In the genomic region with DNA sequence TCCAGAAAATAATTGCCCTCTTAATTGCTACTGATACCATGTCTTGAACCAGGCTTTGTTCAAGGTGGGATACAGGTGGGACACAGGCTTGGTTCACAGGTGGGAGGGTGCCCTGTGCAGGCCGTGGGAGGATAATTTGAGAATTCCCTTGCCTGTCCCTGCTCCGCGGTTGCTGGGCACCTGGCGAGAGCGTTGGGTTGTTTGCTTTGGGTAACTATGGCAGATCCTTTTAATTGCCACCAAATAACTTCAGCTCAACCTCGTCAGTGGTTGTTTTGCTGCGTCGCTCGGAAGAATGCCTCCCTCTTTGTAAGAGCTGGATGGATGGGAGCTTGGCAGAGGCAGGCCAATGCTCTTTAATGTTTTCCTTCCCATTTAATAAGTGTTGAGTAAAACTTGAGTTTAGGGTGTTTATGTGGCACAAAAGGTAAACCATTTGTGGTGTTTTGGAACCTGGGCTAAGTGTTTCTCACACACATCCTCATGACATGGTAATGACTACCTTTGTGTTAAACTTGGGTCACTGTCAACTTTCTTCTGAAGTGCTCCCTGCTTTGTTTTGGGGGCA, we compare ENCODE assay signal across 11 cellular contexts.
DNase-seq lines count a peak whose midpoint lies in the region; ATAC-seq and TF ChIP-seq lines count a peak whose summit lies in the region.
"Had no signal": no experiment of that assay in that cellular context is flagged by ENCODE, and none has a peak within 500 bp of the region (broad histone marks: within the 10 kb centered on the region; RNA-seq: fewer than 3 reads in every experiment).

No MANE protein-coding gene starts in this region.

- no peaks in the 10 kb centered on the region for H3K9me3 ChIP-seq in uterus

- H3K27me3 ChIP-seq in uterus, result no peaks in the 10 kb centered on the region

- no peaks in the 10 kb centered on the region for H3K36me3 ChIP-seq in uterus

- no peak for TF ChIP-seq CTCF in uterus (IDR thresholded peaks at IDR 0.05)

- no peak overlapping the region for H3K4me3 Mint-ChIP-seq in activated CD4-positive, alpha-beta T cell treated with anti-CD3 and anti-CD28 coated beads for 36 hours
- no peak overlapping the region for H3K4me3 Mint-ChIP-seq in activated naive CD8-positive, alpha-beta T cell treated with anti-CD3 and anti-CD28 coated beads, Interleukin-2, amount 10 ng/mL, durations not matched to agents 7 days and 5 days

- peak overlapping the region; percentile 91 for H3K27ac Mint-ChIP-seq in activated CD4-positive, alpha-beta T cell treated with anti-CD3 and anti-CD28 coated beads for 36 hours
- peak overlapping the region; percentile 40 for H3K27ac Mint-ChIP-seq in activated naive CD8-positive, alpha-beta T cell treated with anti-CD3 and anti-CD28 coated beads, Interleukin-2, amount 10 ng/mL, durations not matched to agents 7 days and 5 days

- H3K4me1 Mint-ChIP-seq in activated CD4-positive, alpha-beta T cell treated with anti-CD3 and anti-CD28 coated beads for 36 hours, result peaks cover 81% of the 10 kb centered on the region
- peaks cover 65% of the 10 kb centered on the region for H3K4me1 Mint-ChIP-seq in activated naive CD8-positive, alpha-beta T cell treated with anti-CD3 and anti-CD28 coated beads, Interleukin-2, amount 10 ng/mL, durations not matched to agents 7 days and 5 days

- TF ChIP-seq POLR2A in uterus (IDR thresholded peaks at IDR 0.05), result no peak

- CTCF ChIA-PET in activated CD4-positive, alpha-beta T cell treated with anti-CD3 and anti-CD28 coated beads for 36 hours (lab: Charles Lee), result interaction anchor here (0.7 to 3.3 kb wide), 2 partner anchors 19 to 51 kb away, joined by 3 to 10 read pairs; no protein-coding TSS in a partner anchor

- no peaks in the 10 kb centered on the region for H3K27me3 Mint-ChIP-seq in activated CD4-positive, alpha-beta T cell treated with anti-CD3 and anti-CD28 coated beads for 36 hours
- H3K27me3 Mint-ChIP-seq in activated naive CD8-positive, alpha-beta T cell treated with anti-CD3 and anti-CD28 coated beads, Interleukin-2, amount 10 ng/mL, durations not matched to agents 7 days and 5 days, result no peaks in the 10 kb centered on the region
- H3K27me3 Mint-ChIP-seq: naive thymus-derived CD4-positive, alpha-beta T cell had no signal

- no peak overlapping the region for H3K4me3 ChIP-seq in uterus

- intact Hi-C loops in activated CD4-positive, alpha-beta T cell treated with anti-CD3 and anti-CD28 coated beads for 36 hours (cut with DNase I, micrococcal nuclease), result loop anchor here in 1 of 2 experiments (1.0 kb wide), 1 partner anchor 18 kb away; no protein-coding TSS in a partner anchor
- intact Hi-C loops in posterior vena cava (cut with DNase I) (no loop called here), uterus (cut with DNase I; ENCODE audit: low total_unique reads) (no loop called here)

- H3K27ac ChIP-seq in uterus, result no peak overlapping the region

- no peak for DNase-seq in activated CD4-positive, alpha-beta T cell treated with anti-CD3 and anti-CD28 coated beads for 36 hours
- no peak for DNase-seq in activated CD4-positive, alpha-beta T cell treated with anti-CD3 and anti-CD28 coated beads for 48 hours
- DNase-seq in NCI-H1105 treated with DMSO at 0.1 percent for 48 hours (lab: John Stamatoyannopoulos, UW), result peak; percentile 53
- DNase-seq in activated naive CD8-positive, alpha-beta T cell treated with anti-CD3 and anti-CD28 coated beads, Interleukin-2, amount 10 ng/mL, durations not matched to agents 7 days and 5 days, result no peak
- peak; percentile 63 for DNase-seq in posterior vena cava (ENCODE audit: low spot score)
- DNase-seq in GM03348 (ENCODE audit: low spot score), result no peak
- no peak for DNase-seq in uterus
- DNase-seq: GDM1; naive thymus-derived CD4-positive, alpha-beta T cell; SW 1271 had no signal

- H3K4me1 ChIP-seq in uterus, result no peaks in the 10 kb centered on the region

- ATAC-seq in activated CD4-positive, alpha-beta T cell treated with anti-CD3 and anti-CD28 coated beads for 36 hours, result no peak
- ATAC-seq in activated naive CD8-positive, alpha-beta T cell treated with anti-CD3 and anti-CD28 coated beads, Interleukin-2, amount 10 ng/mL, durations not matched to agents 7 days and 5 days (ENCODE audit: low read depth), result no peak
- ATAC-seq in HG03045 (IDR thresholded peaks at IDR 0.05; ENCODE audit: unreplicated experiment), result no peak
- ATAC-seq: naive thymus-derived CD4-positive, alpha-beta T cell had no signal

- H3K36me3 Mint-ChIP-seq in activated CD4-positive, alpha-beta T cell treated with anti-CD3 and anti-CD28 coated beads for 36 hours (ENCODE audit: low read depth), result peaks cover 14% of the 10 kb centered on the region
- H3K36me3 Mint-ChIP-seq in activated naive CD8-positive, alpha-beta T cell treated with anti-CD3 and anti-CD28 coated beads, Interleukin-2, amount 10 ng/mL, durations not matched to agents 7 days and 5 days, result peaks cover 20% of the 10 kb centered on the region

- POLR2A ChIA-PET in activated CD4-positive, alpha-beta T cell treated with anti-CD3 and anti-CD28 coated beads for 36 hours (lab: Charles Lee), result no interaction called here
- POLR2A ChIA-PET in activated naive CD8-positive, alpha-beta T cell treated with anti-CD3 and anti-CD28 coated beads, Interleukin-2, amount 10 ng/mL, durations not matched to agents 7 days and 5 days (lab: Charles Lee), result no interaction called here

- H3K9me3 Mint-ChIP-seq in activated CD4-positive, alpha-beta T cell treated with anti-CD3 and anti-CD28 coated beads for 36 hours (ENCODE audit: low read depth), result no peaks in the 10 kb centered on the region
- H3K9me3 Mint-ChIP-seq in activated naive CD8-positive, alpha-beta T cell treated with anti-CD3 and anti-CD28 coated beads, Interleukin-2, amount 10 ng/mL, durations not matched to agents 7 days and 5 days, result no peaks in the 10 kb centered on the region

Comparison
In these comparisons a context has a peak if more than half of its experiments do, and no peak if none do; other contexts are left out.
1. DNase-seq: peak in NCI-H1105 treated with DMSO at 0.1 percent for 48 hours (single experiment) and posterior vena cava (single experiment); none in activated CD4-positive, alpha-beta T cell treated with anti-CD3 and anti-CD28 coated beads for 36 hours (single experiment), activated CD4-positive, alpha-beta T cell treated with anti-CD3 and anti-CD28 coated beads for 48 hours (single experiment), activated naive CD8-positive, alpha-beta T cell treated with anti-CD3 and anti-CD28 coated beads, Interleukin-2, amount 10 ng/mL, durations not matched to agents 7 days and 5 days (single experiment), GM03348 (single experiment) and uterus (0 of 2).